ENCODE assay signal across 20 cellular contexts in genomic region chr21:36735724-36736310, GRCh38. TPM values are rescaled to one million over a fixed set of nuclear protein-coding genes. Genes with fewer than 3 reads are reported as not detected.
A peak's percentile ranks its signal among the peaks of the same experiment; 100 is the strongest.
DNase-seq lines count a peak whose midpoint lies in the region; TF ChIP-seq lines count a peak whose summit lies in the region.
"Had no signal": no experiment of that assay in that cellular context is flagged by ENCODE, and none has a peak within 500 bp of the region (broad histone marks: within the 10 kb centered on the region; RNA-seq: fewer than 3 reads in every experiment).

No MANE protein-coding gene starts in this region.

- no CpG with 5 or more reads among the region's 14 CpGs for WGBS in trophoblast cell (ENCODE audit: extremely low coverage, insufficient coverage, insufficient read length)

- H3K79me1 ChIP-seq in trophoblast cell (ENCODE audit: low read length): no peaks in the 10 kb centered on the region

- no peak overlapping the region for H3K4ac ChIP-seq in trophoblast cell (ENCODE audit: low read depth, low read length)

- no peak overlapping the region for H4K91ac ChIP-seq in trophoblast cell (ENCODE audit: low read depth, low read length)

- no peaks in the 10 kb centered on the region for H3K79me2 ChIP-seq in trophoblast cell (ENCODE audit: control insufficient read depth, insufficient read depth, low read length, poor library complexity)

- H3K4me1 ChIP-seq in vagina (no peaks in the 10 kb centered on the region), trophoblast cell (ENCODE audit: control insufficient read depth in 1 of 2, insufficient read depth in 2 of 2, low read length in 2 of 2) (no peaks in the 10 kb centered on the region)
- H3K4me1 ChIP-seq: HAP-1 had no signal

- no peak overlapping the region for H2BK5ac ChIP-seq in trophoblast cell (ENCODE audit: low read depth, low read length, poor library complexity)

- H3K36me3 ChIP-seq in vagina (no peaks in the 10 kb centered on the region), trophoblast cell (ENCODE audit: control insufficient read depth in 1 of 2, insufficient read depth in 2 of 2, low read length in 2 of 2) (no peaks in the 10 kb centered on the region)
- H3K36me3 ChIP-seq: HAP-1 had no signal

- intact Hi-C loops in vagina (cut with DNase I): no loop called here

- no peaks in the 10 kb centered on the region for H3K4me1 Mint-ChIP-seq in HFFc6 (ENCODE audit: low read depth)

- H3K4me3 Mint-ChIP-seq in HFFc6: no peak overlapping the region

- no peak overlapping the region for H4K8ac ChIP-seq in trophoblast cell (ENCODE audit: low read depth, low read length)

- H3K27ac Mint-ChIP-seq in HFFc6: no peak overlapping the region

- no peak overlapping the region for H3K4me2 ChIP-seq in trophoblast cell (ENCODE audit: low read length)

- H2BK12ac ChIP-seq in trophoblast cell (ENCODE audit: low read length): no peak overlapping the region

- H3K18ac ChIP-seq in trophoblast cell (ENCODE audit: low read length): no peak overlapping the region

- H4K12ac ChIP-seq in trophoblast cell (ENCODE audit: low read depth, low read length): no peak overlapping the region

- no peak overlapping the region for H2BK120ac ChIP-seq in trophoblast cell (ENCODE audit: insufficient read depth, low read length, poor library complexity)

- H3K9me3 Mint-ChIP-seq in HFFc6: peaks cover 4% of the 10 kb centered on the region; the same call in 1 of the 2 replicates

- no peak overlapping the region for H3K23ac ChIP-seq in trophoblast cell (ENCODE audit: low read length)

- H3K9me3 ChIP-seq in vagina (no peaks in the 10 kb centered on the region), trophoblast cell (ENCODE audit: insufficient read depth, low read depth, low read length) (peaks cover 3% of the 10 kb centered on the region)
- H3K9me3 ChIP-seq: HAP-1 had no signal

- H2AK5ac ChIP-seq in trophoblast cell (ENCODE audit: low read length): no peak overlapping the region

- H3K9ac ChIP-seq in trophoblast cell (ENCODE audit: low read length): no peak overlapping the region

- TF ChIP-seq CTCF in VCaP (conservative IDR thresholded peaks at IDR 0.05) (no peak), HFFc6 (IDR thresholded peaks at IDR 0.05) (no peak), vagina (IDR thresholded peaks at IDR 0.05) (no peak)

- H3K36me3 Mint-ChIP-seq in HFFc6 (ENCODE audit: low read depth): no peaks in the 10 kb centered on the region

- TF ChIP-seq POLR2A in vagina (IDR thresholded peaks at IDR 0.05): no peak

- peak; percentile 41 for DNase-seq in DMS 273 (lab: John Stamatoyannopoulos, UW; ENCODE audit: unreplicated experiment)
- no peak for DNase-seq in DMS 273 treated with DMSO at 0.1 percent for 48 hours (lab: John Stamatoyannopoulos, UW)
- DNase-seq in islet precursor cell: peak; percentile 71
- DNase-seq in retina: peak; percentile 52
- DNase-seq in HFFc6: no peak
- DNase-seq in vagina (ENCODE audit: extremely low spot score in 2 of 2): no peak
- DNase-seq in trophoblast cell: no peak
- DNase-seq: AML-193, MV-4-11, NCI-H1417, NCI-H187 treated with DMSO at 0.1 percent for 48 hours, NCI-H2227 treated with DMSO at 0.1 percent for 48 hours, NCI-H510A treated with DMSO at 0.1 percent for 48 hours, NCI-H774, SIG-M5 had no signal

- H3K27me3 Mint-ChIP-seq in HFFc6 (ENCODE audit: insufficient read depth): peaks cover 40% of the 10 kb centered on the region

- H3K27me3 ChIP-seq in vagina (no peaks in the 10 kb centered on the region), trophoblast cell (ENCODE audit: insufficient read depth, low read length) (no peaks in the 10 kb centered on the region)

- H3K27ac ChIP-seq in VCaP: peak overlapping the region; percentile 58
- no peak overlapping the region for H3K27ac ChIP-seq in vagina
- H3K27ac ChIP-seq in trophoblast cell (ENCODE audit: low read depth, low read length): no peak overlapping the region
- H3K27ac ChIP-seq: 22Rv1, C4-2B had no signal

- no peak overlapping the region for H3K14ac ChIP-seq in trophoblast cell (ENCODE audit: low read length)

- no peak overlapping the region for H2AFZ ChIP-seq in trophoblast cell (ENCODE audit: insufficient read depth, low read length, poor library complexity)

- no peak overlapping the region for H3K4me3 ChIP-seq in vagina
- H3K4me3 ChIP-seq in trophoblast cell (ENCODE audit: low read depth, low read length): no peak overlapping the region
- H3K4me3 ChIP-seq: HAP-1, K562 had no signal

RNA-seq across cellular contexts. Expression of gene SIM2, which starts 36.9 kb away (rescaled TPM):
- total RNA-seq in HFFc6 (2021; fragmentation: NEBNext Ultra II Directional; extraction: Animal tissue kit (Norgen Biotek cat#: 25700)): not detected
- total RNA-seq in vagina: not detected
- polyA plus RNA-seq in trophoblast cell (2013): 0.68 and 0.78 TPM in 2 replicates

Comparison
In these comparisons a context has a peak if more than half of its experiments do, and no peak if none do; other contexts are left out.
1. DNase-seq: peak in DMS 273 (single experiment), islet precursor cell (single experiment) and retina (single experiment); none in DMS 273 treated with DMSO at 0.1 percent for 48 hours (single experiment), HFFc6 (single experiment), vagina (0 of 2) and trophoblast cell (0 of 2).